ENCODE assay signal across 13 cellular contexts in the genomic region with DNA sequence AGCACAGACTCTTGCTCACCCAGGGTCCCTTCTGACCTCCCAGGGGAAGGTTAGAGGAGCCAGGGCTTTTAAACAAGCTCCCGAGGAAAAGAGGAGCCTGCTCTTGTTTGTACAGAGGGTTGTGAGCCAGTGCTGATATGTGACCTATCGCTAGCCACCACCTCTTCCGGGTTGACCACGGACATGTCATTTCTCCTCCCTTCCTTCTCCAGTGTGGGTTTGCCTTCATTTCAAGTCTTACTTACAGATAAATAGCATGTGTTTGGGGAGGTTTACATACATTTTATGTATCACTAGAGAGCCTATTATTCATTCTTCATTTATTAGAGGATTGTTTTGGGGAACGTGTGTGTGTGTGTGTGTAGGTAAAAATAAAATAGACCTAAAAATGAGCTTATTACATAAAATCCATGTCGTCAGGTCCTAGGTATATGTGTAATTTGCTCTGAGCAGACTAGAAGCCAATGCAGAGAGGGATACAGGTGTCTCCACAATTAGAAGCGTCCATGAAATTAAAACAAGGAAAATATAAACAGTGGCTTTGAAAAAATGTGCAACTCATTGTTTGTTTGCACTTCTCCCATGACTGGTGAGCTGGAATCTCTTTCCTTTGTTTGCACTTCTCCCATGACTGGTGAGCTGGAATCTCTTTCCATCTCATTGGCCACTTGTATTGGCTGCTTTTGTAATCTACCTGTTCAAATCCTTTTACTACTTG.
DNase-seq lines count a peak whose midpoint lies in the region; ATAC-seq, FAIRE-seq and TF ChIP-seq lines count a peak whose summit lies in the region.
"Had no signal": no experiment of that assay in that cellular context is flagged by ENCODE, and none has a peak within 500 bp of the region (broad histone marks: within the 10 kb centered on the region; RNA-seq: fewer than 3 reads in every experiment).

No MANE protein-coding gene starts in this region.

- no peak overlapping the region for H2AFZ ChIP-seq in neuronal stem cell (ENCODE audit: low read length)

- no CpG with 5 or more reads among the region's 7 CpGs for WGBS in neuronal stem cell (ENCODE audit: extremely low coverage in 2 of 2, insufficient read length in 2 of 2, insufficient replicate concordance in 1 of 2), 2 donors

- ATAC-seq in GM19467 (IDR thresholded peaks at IDR 0.05; ENCODE audit: unreplicated experiment), result no peak
- ATAC-seq: activated T-cell treated with anti-CD3 and anti-CD28 coated beads, Interleukin-2, amount 50 U/mL, for 4 hours had no signal

- H3K79me1 ChIP-seq in neuronal stem cell (ENCODE audit: low read depth, low read length), result no peaks in the 10 kb centered on the region

- no peak overlapping the region for H3K4me3 ChIP-seq in bronchial epithelial cell (ENCODE audit: low read depth, low read length)
- no peak overlapping the region for H3K4me3 ChIP-seq in neuronal stem cell (ENCODE audit: low read length in 2 of 2)
- no peak overlapping the region for H3K4me3 ChIP-seq in HAP-1
- H3K4me3 ChIP-seq: adrenal gland had no signal

- H3K9me3 ChIP-seq in neuronal stem cell (replicated peaks in 1 of 2; ENCODE audit: control insufficient read depth in 2 of 2, insufficient read depth in 1 of 2, low read depth in 1 of 2, low read length in 2 of 2), result no peaks in the 10 kb centered on the region
- H3K9me3 ChIP-seq in HAP-1, result no peaks in the 10 kb centered on the region
- H3K9me3 ChIP-seq: adrenal gland, SK-N-SH had no signal

- no peak overlapping the region for H3K14ac ChIP-seq in neuronal stem cell (ENCODE audit: low read length)

- no peak overlapping the region for H2BK12ac ChIP-seq in neuronal stem cell (ENCODE audit: low read length)

- H3K27me3 ChIP-seq in bronchial epithelial cell (ENCODE audit: control insufficient read depth, insufficient read depth, low read length), result no peaks in the 10 kb centered on the region
- H3K27me3 ChIP-seq in neuronal stem cell (ENCODE audit: control insufficient read depth in 3 of 3, insufficient read depth in 3 of 3, low read depth in 1 of 3, low read length in 3 of 3), result no peaks in the 10 kb centered on the region
- H3K27me3 ChIP-seq in HAP-1 (ENCODE audit: low read depth), result no peaks in the 10 kb centered on the region
- H3K27me3 ChIP-seq: adrenal gland had no signal

- no peak overlapping the region for H4K91ac ChIP-seq in neuronal stem cell (ENCODE audit: low read depth, low read length, poor library complexity)

- H3K27ac ChIP-seq in neuronal stem cell (replicated peaks; ENCODE audit: low read length), result no peak overlapping the region
- H3K27ac ChIP-seq: adrenal gland had no signal

- DNase-seq in DMS153 treated with DMSO at 0.1 percent for 48 hours (lab: John Stamatoyannopoulos, UW; ENCODE audit: unreplicated experiment) (peak; percentile 14), LoVo (ENCODE audit: low spot score) (peak; percentile 65), bronchial epithelial cell (ENCODE audit: low read depth) (peak; percentile 29), neuronal stem cell (ENCODE audit: low spot score) (no peak), NCI-H2196 treated with DMSO at 0.1 percent for 48 hours (lab: John Stamatoyannopoulos, UW; ENCODE audit: unreplicated experiment) (no peak), HAP-1 (ENCODE audit: low spot score in 2 of 2) (no peak)
- DNase-seq: activated CD4-positive, CD25-positive, alpha-beta regulatory T cell treated with anti-CD3 and anti-CD28 coated beads, Interleukin-2, amount 50 U/mL, for 72 hours; activated T-cell treated with anti-CD3 and anti-CD28 coated beads, Interleukin-2, amount 50 U/mL, for 4 hours; adrenal gland; NCI-H187; SK-N-SH; substantia nigra had no signal

- H3K18ac ChIP-seq in neuronal stem cell (ENCODE audit: low read length), result peak overlapping the region; percentile 76

- FAIRE-seq in bronchial epithelial cell (lab: Jason Lieb, UNC), result no peak

- in situ Hi-C loops in HAP-1 (cut with MboI; ENCODE audit: low sequenced_read_pairs), result no loop called here

- H2BK5ac ChIP-seq in neuronal stem cell (ENCODE audit: low read length), result no peak overlapping the region

- no peak overlapping the region for H3K23ac ChIP-seq in neuronal stem cell (ENCODE audit: low read depth, low read length, poor library complexity)

- H2AK5ac ChIP-seq in neuronal stem cell (ENCODE audit: low read depth, low read length), result no peak overlapping the region

- no peak for TF ChIP-seq CTCF in bronchial epithelial cell (IDR thresholded peaks at IDR 0.05; ENCODE audit: insufficient read depth, low read length, severe bottlenecking)

- H3K4me1 ChIP-seq in neuronal stem cell (ENCODE audit: control insufficient read depth in 2 of 2, insufficient read depth in 1 of 2, low read depth in 1 of 2, low read length in 2 of 2) (peaks cover 0 to 3% of the 10 kb centered on the region in 2 donors), HAP-1 (no peaks in the 10 kb centered on the region)
- H3K4me1 ChIP-seq: adrenal gland had no signal

- no peak overlapping the region for H4K8ac ChIP-seq in neuronal stem cell (ENCODE audit: low read depth, low read length)

- no peak overlapping the region for H3K4me2 ChIP-seq in neuronal stem cell (ENCODE audit: insufficient read depth, low read length, poor library complexity, severe bottlenecking)
- H3K4me2 ChIP-seq: SK-N-SH had no signal

- H3K4ac ChIP-seq in neuronal stem cell (ENCODE audit: low read length), result no peak overlapping the region

- no peak overlapping the region for H3K9ac ChIP-seq in neuronal stem cell (ENCODE audit: low read depth, low read length, poor library complexity)
- H3K9ac ChIP-seq: SK-N-SH had no signal

- H2BK15ac ChIP-seq in neuronal stem cell (ENCODE audit: low read length), result no peak overlapping the region

- H2BK120ac ChIP-seq in neuronal stem cell (ENCODE audit: low read depth, low read length), result no peak overlapping the region

- H3K36me3 ChIP-seq in bronchial epithelial cell (ENCODE audit: control insufficient read depth, insufficient read depth, low read length) (no peaks in the 10 kb centered on the region), neuronal stem cell (replicated peaks in 1 of 2; ENCODE audit: control insufficient read depth in 2 of 2, insufficient read depth in 2 of 2, low read length in 2 of 2) (no peaks in the 10 kb centered on the region), HAP-1 (replicated peaks) (no peaks in the 10 kb centered on the region)
- H3K36me3 ChIP-seq: adrenal gland had no signal

Comparison
In these comparisons a context has a peak if more than half of its experiments do, and no peak if none do; other contexts are left out.
1. DNase-seq: peak in DMS153 treated with DMSO at 0.1 percent for 48 hours (single experiment), LoVo (single experiment) and bronchial epithelial cell (single experiment); none in neuronal stem cell (single experiment), NCI-H2196 treated with DMSO at 0.1 percent for 48 hours (single experiment) and HAP-1 (0 of 2).